ENCODE assay signal across 1 cellular context in the genomic region with DNA sequence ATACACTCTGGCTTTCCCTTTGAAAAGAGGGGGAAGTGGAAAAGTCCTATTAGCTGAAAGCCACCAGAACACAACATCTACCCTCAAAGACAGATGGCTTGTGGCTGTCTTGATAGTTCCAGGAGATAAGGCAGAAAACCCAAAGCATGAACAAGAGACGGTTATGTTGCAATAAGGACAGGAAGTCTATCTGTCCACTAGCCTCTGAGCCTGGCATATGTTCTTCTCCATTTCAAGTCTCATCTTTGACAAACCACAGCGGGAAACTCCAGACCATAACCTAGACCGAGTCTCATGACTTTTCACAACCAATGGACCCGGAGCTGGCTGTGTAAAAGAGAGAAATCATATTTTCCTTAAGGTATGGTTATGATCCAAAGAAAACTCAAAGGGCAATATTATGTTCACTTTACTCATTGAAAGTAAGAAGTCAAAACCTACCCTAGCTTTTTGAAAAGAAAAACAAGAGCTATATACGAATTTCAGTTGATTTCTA.
TF ChIP-seq lines count a peak whose summit lies in the region.

No MANE protein-coding gene starts in this region.

TF ChIP-seq in WTC11, 78 proteins besides CTCF, POLR2A, EP300 and RAD21 (continued from another document):
- TF ChIP-seq, protein P1, sequence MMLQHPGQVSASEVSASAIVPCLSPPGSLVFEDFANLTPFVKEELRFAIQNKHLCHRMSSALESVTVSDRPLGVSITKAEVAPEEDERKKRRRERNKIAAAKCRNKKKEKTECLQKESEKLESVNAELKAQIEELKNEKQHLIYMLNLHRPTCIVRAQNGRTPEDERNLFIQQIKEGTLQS (CRISPR knock-in tag; conservative IDR thresholded peaks at IDR 0.05): no peak
- TF ChIP-seq, protein P2, sequence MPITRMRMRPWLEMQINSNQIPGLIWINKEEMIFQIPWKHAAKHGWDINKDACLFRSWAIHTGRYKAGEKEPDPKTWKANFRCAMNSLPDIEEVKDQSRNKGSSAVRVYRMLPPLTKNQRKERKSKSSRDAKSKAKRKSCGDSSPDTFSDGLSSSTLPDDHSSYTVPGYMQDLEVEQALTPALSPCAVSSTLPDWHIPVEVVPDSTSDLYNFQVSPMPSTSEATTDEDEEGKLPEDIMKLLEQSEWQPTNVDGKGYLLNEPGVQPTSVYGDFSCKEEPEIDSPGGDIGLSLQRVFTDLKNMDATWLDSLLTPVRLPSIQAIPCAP (CRISPR knock-in tag; IDR thresholded peaks at IDR 0.05): no peak
- TF ChIP-seq TP53 (CRISPR knock-in tag; IDR thresholded peaks at IDR 0.05) (no peak), OVOL2 (CRISPR knock-in tag; IDR thresholded peaks at IDR 0.05; ENCODE audit: borderline replicate concordance) (no peak), CREM (CRISPR knock-in tag; IDR thresholded peaks at IDR 0.05) (no peak), JAZF1 (CRISPR knock-in tag; IDR thresholded peaks at IDR 0.05) (no peak), ETV6 (CRISPR knock-in tag; IDR thresholded peaks at IDR 0.05) (no peak), IRF2 (CRISPR knock-in tag; IDR thresholded peaks at IDR 0.05; ENCODE audit: borderline replicate concordance, low read depth) (no peak)
- TF ChIP-seq, protein P3, sequence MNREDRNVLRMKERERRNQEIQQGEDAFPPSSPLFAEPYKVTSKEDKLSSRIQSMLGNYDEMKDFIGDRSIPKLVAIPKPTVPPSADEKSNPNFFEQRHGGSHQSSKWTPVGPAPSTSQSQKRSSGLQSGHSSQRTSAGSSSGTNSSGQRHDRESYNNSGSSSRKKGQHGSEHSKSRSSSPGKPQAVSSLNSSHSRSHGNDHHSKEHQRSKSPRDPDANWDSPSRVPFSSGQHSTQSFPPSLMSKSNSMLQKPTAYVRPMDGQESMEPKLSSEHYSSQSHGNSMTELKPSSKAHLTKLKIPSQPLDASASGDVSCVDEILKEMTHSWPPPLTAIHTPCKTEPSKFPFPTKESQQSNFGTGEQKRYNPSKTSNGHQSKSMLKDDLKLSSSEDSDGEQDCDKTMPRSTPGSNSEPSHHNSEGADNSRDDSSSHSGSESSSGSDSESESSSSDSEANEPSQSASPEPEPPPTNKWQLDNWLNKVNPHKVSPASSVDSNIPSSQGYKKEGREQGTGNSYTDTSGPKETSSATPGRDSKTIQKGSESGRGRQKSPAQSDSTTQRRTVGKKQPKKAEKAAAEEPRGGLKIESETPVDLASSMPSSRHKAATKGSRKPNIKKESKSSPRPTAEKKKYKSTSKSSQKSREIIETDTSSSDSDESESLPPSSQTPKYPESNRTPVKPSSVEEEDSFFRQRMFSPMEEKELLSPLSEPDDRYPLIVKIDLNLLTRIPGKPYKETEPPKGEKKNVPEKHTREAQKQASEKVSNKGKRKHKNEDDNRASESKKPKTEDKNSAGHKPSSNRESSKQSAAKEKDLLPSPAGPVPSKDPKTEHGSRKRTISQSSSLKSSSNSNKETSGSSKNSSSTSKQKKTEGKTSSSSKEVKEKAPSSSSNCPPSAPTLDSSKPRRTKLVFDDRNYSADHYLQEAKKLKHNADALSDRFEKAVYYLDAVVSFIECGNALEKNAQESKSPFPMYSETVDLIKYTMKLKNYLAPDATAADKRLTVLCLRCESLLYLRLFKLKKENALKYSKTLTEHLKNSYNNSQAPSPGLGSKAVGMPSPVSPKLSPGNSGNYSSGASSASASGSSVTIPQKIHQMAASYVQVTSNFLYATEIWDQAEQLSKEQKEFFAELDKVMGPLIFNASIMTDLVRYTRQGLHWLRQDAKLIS (CRISPR knock-in tag; IDR thresholded peaks at IDR 0.05; ENCODE audit: borderline replicate concordance): no peak
